25 cellular contexts compared by ENCODE assay signal in genomic region chr1:177307771-177308170, GRCh38.
DNase-seq lines count a peak whose midpoint lies in the region; ATAC-seq and TF ChIP-seq lines count a peak whose summit lies in the region.
"Had no signal": no experiment of that assay in that cellular context is flagged by ENCODE, and none has a peak within 500 bp of the region (broad histone marks: within the 10 kb centered on the region; RNA-seq: fewer than 3 reads in every experiment).

No MANE protein-coding gene starts in this region.

- no peak overlapping the region for H3K27ac Mint-ChIP-seq in T-helper 17 cell
- no peak overlapping the region for H3K27ac Mint-ChIP-seq in stimulated activated memory B cell treated with anti-CD40 and anti-IgM and Interleukin-4, amounts not matched to agents 10 μg/mL and 1 μg/mL and 100 μg/mL, for 72 hours
- H3K27ac Mint-ChIP-seq: activated B cell treated with CpG ODN at 0.5 μM for 24 hours; activated CD4-positive, alpha-beta memory T cell treated with anti-CD3 and anti-CD28 coated beads for 36 hours; CD4-positive, alpha-beta memory T cell; naive B cell had no signal

- H3K27me3 ChIP-seq in GM23248 (replicated peaks; ENCODE audit: insufficient read depth): no peaks in the 10 kb centered on the region
- H3K27me3 ChIP-seq in mammary epithelial cell (ENCODE audit: insufficient read depth, low read length): no peaks in the 10 kb centered on the region
- H3K27me3 ChIP-seq: esophagus muscularis mucosa, ovary, right atrium auricular region had no signal

- intact Hi-C loops in mammary epithelial cell (cut with micrococcal nuclease): no loop called here

- no peaks in the 10 kb centered on the region for H3K9me3 Mint-ChIP-seq in stimulated activated memory B cell treated with anti-CD40 and anti-IgM and Interleukin-4, amounts not matched to agents 10 μg/mL and 1 μg/mL and 100 μg/mL, for 72 hours
- H3K9me3 Mint-ChIP-seq: activated B cell treated with CpG ODN at 0.5 μM for 24 hours had no signal

- H3K79me2 ChIP-seq in GM23248 (ENCODE audit: insufficient read depth): no peaks in the 10 kb centered on the region
- H3K79me2 ChIP-seq in mammary epithelial cell (ENCODE audit: insufficient read depth, low read length): no peaks in the 10 kb centered on the region

- no peaks in the 10 kb centered on the region for H3K36me3 ChIP-seq in GM23248 (ENCODE audit: low read depth)
- H3K36me3 ChIP-seq in mammary epithelial cell (ENCODE audit: insufficient read depth, low read length): no peaks in the 10 kb centered on the region
- H3K36me3 ChIP-seq: esophagus muscularis mucosa, ovary, right atrium auricular region, thoracic aorta had no signal

- in situ Hi-C loops in GM23248 (cut with MboI): no loop called here
- in situ Hi-C loops in mammary epithelial cell (cut with MboI; ENCODE audit: low sequenced_read_pairs in 2 of 2): no loop called here

- H4K20me1 ChIP-seq in GM23248 (ENCODE audit: insufficient read depth) (no peaks in the 10 kb centered on the region), mammary epithelial cell (ENCODE audit: insufficient read depth, low read length) (no peaks in the 10 kb centered on the region)

- H3K4me2 ChIP-seq in GM23248 (ENCODE audit: unreplicated experiment) (peak overlapping the region; percentile 49), mammary epithelial cell (ENCODE audit: insufficient read depth, low read depth, low read length) (peak overlapping the region; percentile 46)

- ATAC-seq in T-helper 17 cell: no peak
- ATAC-seq in stimulated activated memory B cell treated with anti-CD40 and anti-IgM and Interleukin-4, amounts not matched to agents 10 μg/mL and 1 μg/mL and 100 μg/mL, for 72 hours: no peak

- H3K4me3 ChIP-seq in GM23248: no peak overlapping the region
- H3K4me3 ChIP-seq in mammary epithelial cell (replicated peaks in 1 of 3; ENCODE audit: insufficient read depth in 1 of 3, low read depth in 2 of 3, low read length in 3 of 3): no peak overlapping the region
- no peak overlapping the region for H3K4me3 ChIP-seq in fibroblast of the aortic adventitia (ENCODE audit: low read depth, low read length)
- H3K4me3 ChIP-seq: esophagus muscularis mucosa, ovary, right atrium auricular region, SK-N-MC, thoracic aorta had no signal

- CTCF ChIA-PET in mammary epithelial cell (lab: Charles Lee; ENCODE audit: low non-redundant PET): no interaction called here

- no peaks in the 10 kb centered on the region for H3K9me2 ChIP-seq in GM23248 (ENCODE audit: insufficient read depth)

- peak; percentile 76 for DNase-seq in GM23248
- DNase-seq in mammary epithelial cell: peak; percentile 54
- peak; percentile 41 for DNase-seq in fibroblast of the aortic adventitia (ENCODE audit: low read depth)
- no peak for DNase-seq in substantia nigra (lab: John Stamatoyannopoulos, UW)
- no peak for DNase-seq in T-helper 17 cell
- DNase-seq in NCI-H1694 (lab: John Stamatoyannopoulos, UW): no peak
- DNase-seq: activated B cell treated with CpG ODN at 0.5 μM for 24 hours; activated CD4-positive, alpha-beta memory T cell treated with anti-CD3 and anti-CD28 coated beads for 36 hours; activated gamma-delta T cell treated with Interleukin-2 at 50 U/mL for 16 hours; activated T-cell treated with anti-CD3 and anti-CD28 coated beads for 4 hours; CD4-positive, alpha-beta memory T cell; central memory CD4-positive, alpha-beta T cell; DMS153; Kasumi-1; naive B cell; NCI-H1092; NCI-H2081; NCI-H510A; NK-92 treated with Interleukin-12 subunit alpha and Interleukin-12 subunit beta, amount 100 ng/mL, for 24 hours; ovary had no signal

- H3K4me1 ChIP-seq in GM23248 (ENCODE audit: insufficient read depth) (peaks cover 38% of the 10 kb centered on the region), mammary epithelial cell (ENCODE audit: insufficient read depth, low read length) (peaks cover 52% of the 10 kb centered on the region)

- H3K9me3 ChIP-seq in GM23248 (ENCODE audit: low read depth) (no peaks in the 10 kb centered on the region), mammary epithelial cell (replicated peaks; ENCODE audit: insufficient read depth, low read length) (no peaks in the 10 kb centered on the region), T-helper 17 cell (ENCODE audit: control insufficient read depth, low read length, poor library complexity, severe bottlenecking) (no peaks in the 10 kb centered on the region)
- H3K9me3 ChIP-seq: esophagus muscularis mucosa, ovary, right atrium auricular region, thoracic aorta had no signal

- dilution Hi-C loops in mammary epithelial cell (cut with HindIII; ENCODE audit: low sequenced_read_pairs): no loop called here

- TF ChIP-seq CTCF in mammary epithelial cell (conservative IDR thresholded peaks at IDR 0.05 in 1 of 2, IDR thresholded peaks at IDR 0.05 in 1 of 2; ENCODE audit: extremely low read depth in 1 of 2, insufficient read depth in 1 of 2, low read depth in 1 of 2, low read length in 2 of 2): no peak
- TF ChIP-seq CTCF in fibroblast of the aortic adventitia (IDR thresholded peaks at IDR 0.05; ENCODE audit: insufficient read depth, low read length): no peak

- H3K4me1 Mint-ChIP-seq in T-helper 17 cell: no peaks in the 10 kb centered on the region
- H3K4me1 Mint-ChIP-seq in stimulated activated memory B cell treated with anti-CD40 and anti-IgM and Interleukin-4, amounts not matched to agents 10 μg/mL and 1 μg/mL and 100 μg/mL, for 72 hours: no peaks in the 10 kb centered on the region
- H3K4me1 Mint-ChIP-seq: activated B cell treated with CpG ODN at 0.5 μM for 24 hours; CD4-positive, alpha-beta memory T cell; naive B cell had no signal

- H3K9ac ChIP-seq in GM23248 (peak overlapping the region; percentile 34; the same call in 1 of the 2 replicates), mammary epithelial cell (ENCODE audit: insufficient read depth, low read length) (no peak overlapping the region)

- H3K27me3 Mint-ChIP-seq in T-helper 17 cell: no peaks in the 10 kb centered on the region
- H3K27me3 Mint-ChIP-seq in stimulated activated memory B cell treated with anti-CD40 and anti-IgM and Interleukin-4, amounts not matched to agents 10 μg/mL and 1 μg/mL and 100 μg/mL, for 72 hours: no peaks in the 10 kb centered on the region

- H3F3A ChIP-seq in GM23248 (ENCODE audit: insufficient read depth): peaks cover 32% of the 10 kb centered on the region

- no peak overlapping the region for H3K4me3 Mint-ChIP-seq in T-helper 17 cell
- no peak overlapping the region for H3K4me3 Mint-ChIP-seq in stimulated activated memory B cell treated with anti-CD40 and anti-IgM and Interleukin-4, amounts not matched to agents 10 μg/mL and 1 μg/mL and 100 μg/mL, for 72 hours
- H3K4me3 Mint-ChIP-seq: activated B cell treated with CpG ODN at 0.5 μM for 24 hours; activated CD4-positive, alpha-beta memory T cell treated with anti-CD3 and anti-CD28 coated beads for 36 hours; CD4-positive, alpha-beta memory T cell; naive B cell had no signal

- BruUV-seq in mammary epithelial cell (replicated peaks; lab: Mats Ljungman, UMichigan): no TSS peak

- H3K36me3 Mint-ChIP-seq in T-helper 17 cell (ENCODE audit: low read depth): no peaks in the 10 kb centered on the region
- no peaks in the 10 kb centered on the region for H3K36me3 Mint-ChIP-seq in stimulated activated memory B cell treated with anti-CD40 and anti-IgM and Interleukin-4, amounts not matched to agents 10 μg/mL and 1 μg/mL and 100 μg/mL, for 72 hours
- H3K36me3 Mint-ChIP-seq: activated CD4-positive, alpha-beta memory T cell treated with anti-CD3 and anti-CD28 coated beads for 36 hours; CD4-positive, alpha-beta memory T cell; naive B cell had no signal

- H2AFZ ChIP-seq in GM23248 (peak overlapping the region; percentile 68), mammary epithelial cell (ENCODE audit: low read depth, low read length) (peak overlapping the region; percentile 73)

- H3K27ac ChIP-seq in GM23248 (peak overlapping the region; percentile 76), mammary epithelial cell (ENCODE audit: insufficient read depth, low read depth, low read length) (peak overlapping the region; percentile 50), substantia nigra (ENCODE audit: low read depth, low read length, poor library complexity, severe bottlenecking) (peak overlapping the region; percentile 96)
- H3K27ac ChIP-seq: esophagus muscularis mucosa, ovary, right atrium auricular region, SK-N-MC, thoracic aorta had no signal

Comparison
In these comparisons a context has a peak if more than half of its experiments do, and no peak if none do; other contexts are left out.
1. DNase-seq: peak in GM23248 (single experiment), mammary epithelial cell (single experiment) and fibroblast of the aortic adventitia (single experiment); none in substantia nigra (0 of 49), T-helper 17 cell (0 of 3) and NCI-H1694 (single experiment).
2. Peak in every context shown above with its lines, with median percentiles within 50 percentile points of each other: H3K27ac ChIP-seq.